In the genomic region with DNA sequence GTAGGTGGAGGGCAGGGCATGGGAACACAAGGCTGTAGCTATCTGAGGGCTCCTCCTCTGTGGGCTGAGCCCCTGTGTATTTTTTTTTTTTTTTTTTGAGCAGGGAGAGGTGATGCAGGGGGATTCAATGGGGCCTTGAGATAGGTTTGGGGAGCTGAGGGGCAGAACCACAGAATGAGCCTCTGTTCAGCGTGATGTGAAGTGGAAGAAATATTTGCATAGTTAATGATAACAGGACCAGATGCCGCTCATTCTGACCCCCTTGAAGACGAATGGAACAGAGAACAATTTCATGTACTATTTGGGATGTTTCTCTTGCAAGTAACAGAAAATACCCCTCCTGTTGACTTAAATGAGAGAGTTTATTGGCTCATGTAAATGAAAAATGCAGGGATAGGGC, we compare ENCODE assay signal across 20 cellular contexts.
DNase-seq lines count a peak whose midpoint lies in the region; ATAC-seq lines count a peak whose summit lies in the region.
"Had no signal": no experiment of that assay in that cellular context is flagged by ENCODE, and none has a peak within 500 bp of the region (broad histone marks: within the 10 kb centered on the region; RNA-seq: fewer than 3 reads in every experiment).

No MANE protein-coding gene starts in this region.

- ATAC-seq in GM18873 (IDR thresholded peaks at IDR 0.05; ENCODE audit: low FRiP score, unreplicated experiment) = peak; percentile 79
- ATAC-seq in GM21423 (IDR thresholded peaks at IDR 0.05; ENCODE audit: unreplicated experiment) = peak; percentile 82
- peak; percentile 69 for ATAC-seq in HG03066 (IDR thresholded peaks at IDR 0.05; ENCODE audit: low read depth, unreplicated experiment)
- no peak for ATAC-seq in Right ventricle myocardium superior (ENCODE audit: poor library complexity)
- ATAC-seq: lower lobe of right lung, right lobe of liver had no signal

- intact Hi-C loops in Right ventricle myocardium superior (cut with DNase I) = no loop called here

- DNase-seq in NCI-H526 (lab: John Stamatoyannopoulos, UW) (peak; percentile 20 to 58), NCI-H1436 (lab: John Stamatoyannopoulos, UW) (no peak), NCI-H1436 treated with DMSO at 0.1 percent for 48 hours (lab: John Stamatoyannopoulos, UW) (no peak), Right ventricle myocardium superior (no peak)
- DNase-seq in activated T-cell treated with anti-CD3 and anti-CD28 coated beads, Interleukin-2, amount 50 U/mL, for 48 hours = no peak
- DNase-seq: activated CD4-positive, alpha-beta T cell treated with anti-CD3 and anti-CD28 coated beads for 1 hour; activated gamma-delta T cell treated with Interleukin-2 at 50 U/mL for 16 hours; amniotic stem cell; CD4-positive, CD25-positive, alpha-beta regulatory T cell; central memory CD4-positive, alpha-beta T cell; DMS79; effector CD8-positive, alpha-beta T cell; lower lobe of right lung; NCI-H2081 treated with DMSO at 0.1 percent for 48 hours; right lobe of liver; stimulated activated CD4-positive, alpha-beta T cell treated with anti-CD3 and anti-CD28 coated beads, Interleukin-1b, Interleukin-23, amount 100 ng/mL, for 48 hours; T-helper 9 cell had no signal

Comparison
In these comparisons a context has a peak if more than half of its experiments do, and no peak if none do; other contexts are left out.
1. DNase-seq: peak in NCI-H526 (2 of 2); none in NCI-H1436 (single experiment), NCI-H1436 treated with DMSO at 0.1 percent for 48 hours (single experiment), activated T-cell treated with anti-CD3 and anti-CD28 coated beads, Interleukin-2, amount 50 U/mL, for 48 hours (0 of 2) and Right ventricle myocardium superior (single experiment).